In genomic region chr2:227132986-227133385, GRCh38 we compare ENCODE assay signal across 28 cellular contexts. TPM values are rescaled to one million over a fixed set of nuclear protein-coding genes. Genes with fewer than 3 reads are reported as not detected.
"Had no signal": no experiment of that assay in that cellular context is flagged by ENCODE, and none has a peak within 500 bp of the region (broad histone marks: within the 10 kb centered on the region; RNA-seq: fewer than 3 reads in every experiment).

No MANE protein-coding gene starts in this region.

- ATAC-seq: body of pancreas; mucosa of descending colon; stimulated activated naive CD8-positive, alpha-beta T cell treated with anti-CD3 and anti-CD28 coated beads, Interleukin-15, Interleukin-2, amounts not matched to agents 100 U/mL and 50 U/mL, for 24 hours had no signal

- DNase-seq: activated CD4-positive, alpha-beta T cell treated with anti-CD3 and anti-CD28 coated beads for 4 hours; activated CD4-positive, alpha-beta T cell treated with anti-CD3 and anti-CD28 coated beads, Interleukin-2, amount 50 U/mL, for 4 hours; activated effector memory CD4-positive, alpha-beta T cell treated with Interleukin-2 at 50 U/mL for 16 hours; activated naive CD4-positive, alpha-beta T cell treated with Interleukin-2 at 50 U/mL for 16 hours; activated T-cell treated with anti-CD3 and anti-CD28 coated beads for 4 hours; anterior cingulate cortex; body of pancreas; dorsolateral prefrontal cortex; effector memory CD4-positive, alpha-beta T cell; head of caudate nucleus; hippocampal formation; immature natural killer cell; kidney; mucosa of descending colon; naive B cell; ovary; stimulated activated CD4-positive, alpha-beta T cell treated with anti-CD3 and anti-CD28 coated beads, Interleukin-12 subunit alpha, Interleukin-12 subunit beta, amount 100 ng/mL, for 4 hours; stimulated activated CD4-positive, alpha-beta T cell treated with anti-CD3 and anti-CD28 coated beads, Interleukin-4, amount 100 ng/mL, for 1 hour; stimulated activated naive CD8-positive, alpha-beta T cell treated with anti-CD3 and anti-CD28 coated beads, Interleukin-15, Interleukin-2, amounts not matched to agents 100 U/mL and 50 U/mL, for 24 hours; T-helper 1 cell; testis; transverse colon had no signal

- H3K27ac ChIP-seq: body of pancreas, cardiac muscle cell, coronary artery, dorsolateral prefrontal cortex, ovary, prostate gland, skin epidermis, transverse colon, VCaP had no signal

- H3K9me3 ChIP-seq: body of pancreas, mucosa of descending colon, ovary, prostate gland, testis, transverse colon had no signal

- H3K4me3 ChIP-seq: body of pancreas, cardiac muscle cell, coronary artery, dorsolateral prefrontal cortex, mucosa of descending colon, ovary, prostate gland, skin epidermis, testis, transverse colon had no signal

- H3K36me3 ChIP-seq: cardiac muscle cell, ovary, prostate gland, transverse colon had no signal

- H3K27me3 ChIP-seq: body of pancreas, cardiac muscle cell, ovary, testis, transverse colon had no signal

- H3K4me1 ChIP-seq: body of pancreas, prostate gland, transverse colon had no signal

RNA-seq across cellular contexts. Expression of gene COL4A4, which starts 31.0 kb away (rescaled TPM):
- total RNA-seq: lung microvascular endothelial cell had no signal

RNA-seq across cellular contexts. Expression of gene COL4A3, which starts 31.4 kb away (rescaled TPM):
- total RNA-seq: cardiac muscle cell, lung microvascular endothelial cell had no signal
